19 cellular contexts compared by ENCODE assay signal in genomic region chr9:35464056-35465025, GRCh38. TPM values are rescaled to one million over a fixed set of nuclear protein-coding genes. Genes with fewer than 3 reads are reported as not detected.
DNase-seq lines count a peak whose midpoint lies in the region; ATAC-seq and TF ChIP-seq lines count a peak whose summit lies in the region.
"Had no signal": no experiment of that assay in that cellular context is flagged by ENCODE, and none has a peak within 500 bp of the region (broad histone marks: within the 10 kb centered on the region; RNA-seq: fewer than 3 reads in every experiment).

No MANE protein-coding gene starts in this region.

- no peak overlapping the region for H2AFZ ChIP-seq in IMR-90 (replicated peaks; ENCODE audit: low read length, poor library complexity)

- H2AK9ac ChIP-seq in IMR-90 (replicated peaks; ENCODE audit: low read depth, low read length, poor library complexity), result no peak overlapping the region

- no peak overlapping the region for H4K5ac ChIP-seq in IMR-90 (ENCODE audit: low read depth, low read length)

- CTCF ChIA-PET in IMR-90 (lab: Yijun Ruan, JAX), result no interaction called here

- no peak overlapping the region for H2BK20ac ChIP-seq in IMR-90 (ENCODE audit: low read depth, low read length)

- H3K27ac ChIP-seq in IMR-90 (ENCODE audit: insufficient read depth, low read length), result no peak overlapping the region; the same call in 1 of the 2 replicates
- H3K27ac ChIP-seq in SK-N-MC, result peak overlapping the region; percentile 71
- H3K27ac ChIP-seq in subcutaneous abdominal adipose tissue (ENCODE audit: low read depth, low read length), result peak overlapping the region; percentile 30
- H3K27ac ChIP-seq: pancreas had no signal

- no peak overlapping the region for H2AK5ac ChIP-seq in IMR-90 (ENCODE audit: low read depth, low read length)

- H3K4me2 ChIP-seq in IMR-90 (ENCODE audit: low read depth, low read length), result no peak overlapping the region

- dilution Hi-C loops in IMR-90 (cut with HindIII; ENCODE audit: low sequenced_read_pairs, unreplicated experiment), result no loop called here

- in situ Hi-C loops in IMR-90 (cut with MboI; ENCODE audit: low sequenced_read_pairs), result no loop called here

- ATAC-seq in IMR-90 (ENCODE audit: low read depth), result no peak; the same call in none of the 2 replicates
- no peak for ATAC-seq in HG03469 (IDR thresholded peaks at IDR 0.05; ENCODE audit: unreplicated experiment)
- ATAC-seq: pancreas; sciatic nerve; stimulated activated naive CD8-positive, alpha-beta T cell treated with anti-CD3 and anti-CD28 coated beads, Interleukin-15, Interleukin-2, amounts not matched to agents 100 U/mL and 50 U/mL, for 24 hours had no signal

- H3K27me3 ChIP-seq in IMR-90 (ENCODE audit: control insufficient read depth, insufficient read depth, low read length), result peaks cover 8% of the 10 kb centered on the region
- no peaks in the 10 kb centered on the region for H3K27me3 ChIP-seq in subcutaneous abdominal adipose tissue (ENCODE audit: control insufficient read depth in 5 of 5, insufficient read depth in 4 of 5, low read length in 5 of 5)
- peaks cover 15% of the 10 kb centered on the region for H3K27me3 ChIP-seq in BE2C
- H3K27me3 ChIP-seq: pancreas had no signal

- H2BK120ac ChIP-seq in IMR-90 (ENCODE audit: low read depth, low read length), result no peak overlapping the region

- H3K9me3 ChIP-seq in IMR-90 (ENCODE audit: control insufficient read depth, insufficient read depth, low read length) (peaks cover 12% of the 10 kb centered on the region), SK-N-MC (ENCODE audit: low read depth, low read length) (no peaks in the 10 kb centered on the region), subcutaneous abdominal adipose tissue (ENCODE audit: control insufficient read depth in 5 of 5, low read length in 5 of 5) (peaks cover 2 to 21% (median 9%) of the 10 kb centered on the region in 5 donors), BE2C (no peaks in the 10 kb centered on the region)
- H3K9me3 ChIP-seq: pancreas had no signal

- H2BK15ac ChIP-seq in IMR-90 (ENCODE audit: low read depth, low read length), result no peak overlapping the region

- no peaks in the 10 kb centered on the region for H3K9me1 ChIP-seq in IMR-90 (ENCODE audit: insufficient read depth, low read length)

- H3K4ac ChIP-seq in IMR-90 (ENCODE audit: low read depth, low read length), result no peak overlapping the region

- H3K4me3 ChIP-seq in IMR-90 (ENCODE audit: insufficient read depth, low read depth, low read length), result no peak overlapping the region
- peak overlapping the region; percentile 31 for H3K4me3 ChIP-seq in SK-N-MC
- H3K4me3 ChIP-seq in fibroblast of pulmonary artery (replicated peaks; ENCODE audit: low read depth, low read length), result no peak overlapping the region
- H3K4me3 ChIP-seq in subcutaneous abdominal adipose tissue (ENCODE audit: low read depth in 1 of 5, low read length in 5 of 5), result no peak overlapping the region
- no peak overlapping the region for H3K4me3 ChIP-seq in BE2C (ENCODE audit: low read depth, low read length)
- H3K4me3 ChIP-seq: esophagus squamous epithelium, lung, MG63, pancreas had no signal

- no peak overlapping the region for H3K9ac ChIP-seq in IMR-90 (ENCODE audit: low read depth, low read length)
- no peak overlapping the region for H3K9ac ChIP-seq in SK-N-MC (ENCODE audit: insufficient read length)
- H3K9ac ChIP-seq in subcutaneous abdominal adipose tissue (ENCODE audit: low read length in 5 of 5), result peak overlapping the region in 1 of 5 donors; percentile 41

- BruUV-seq in IMR-90 (replicated peaks; lab: Mats Ljungman, UMichigan), result no TSS peak

- no peak overlapping the region for H3K23ac ChIP-seq in IMR-90 (ENCODE audit: low read depth, low read length)

- peaks cover 4% of the 10 kb centered on the region; the same call in 1 of the 2 replicates for H3K4me1 ChIP-seq in IMR-90 (ENCODE audit: control insufficient read depth, insufficient read depth, low read length)
- H3K4me1 ChIP-seq in subcutaneous abdominal adipose tissue (ENCODE audit: control insufficient read depth in 5 of 5, insufficient read depth in 5 of 5, low read length in 5 of 5), result peaks cover 0 to 10% (median 7%) of the 10 kb centered on the region in 5 donors
- H3K4me1 ChIP-seq in BE2C, result no peaks in the 10 kb centered on the region

- no CpG with 5 or more reads among the region's 3 CpGs for WGBS in IMR-90 (ENCODE audit: extremely low coverage in 2 of 2, insufficient read length in 1 of 2), 2 experiments

- no peak overlapping the region for H3K18ac ChIP-seq in IMR-90 (ENCODE audit: low read depth, low read length)

- TF ChIP-seq POLR2A in IMR-90 (IDR thresholded peaks at IDR 0.05; ENCODE audit: low read depth, low read length), result no peak

- no peak overlapping the region for H4K8ac ChIP-seq in IMR-90 (ENCODE audit: low read depth in 2 of 2, low read length in 2 of 2)

- POLR2A ChIA-PET in IMR-90 (lab: Charles Lee; ENCODE audit: unreplicated experiment), result interaction anchor here (0.6 kb wide), 1 partner anchor 207 kb away, joined by 3 read pairs; no protein-coding TSS in a partner anchor

- TF ChIP-seq RAD21 in IMR-90 (IDR thresholded peaks at IDR 0.05; ENCODE audit: low read length), result no peak

- no peak overlapping the region for H2BK5ac ChIP-seq in IMR-90 (ENCODE audit: low read depth, low read length, poor library complexity, severe bottlenecking)

- H3K14ac ChIP-seq in IMR-90 (replicated peaks; ENCODE audit: low read depth, low read length), result no peak overlapping the region

- H3K79me1 ChIP-seq in IMR-90 (ENCODE audit: low read depth in 1 of 2, low read length in 2 of 2), result no peaks in the 10 kb centered on the region

- no peak overlapping the region for H3K56ac ChIP-seq in IMR-90 (ENCODE audit: extremely low read depth, insufficient read depth, low read length)

- H4K91ac ChIP-seq in IMR-90 (ENCODE audit: insufficient read depth, low read depth, low read length), result no peak overlapping the region

- H4K20me1 ChIP-seq in IMR-90 (ENCODE audit: insufficient read depth, low read length), result no peaks in the 10 kb centered on the region

- intact Hi-C loops in IMR-90 (cut with micrococcal nuclease), result no loop called here

- TF ChIP-seq CTCF in IMR-90 (conservative IDR thresholded peaks at IDR 0.05; ENCODE audit: low read depth, low read length) (no peak), fibroblast of pulmonary artery (IDR thresholded peaks at IDR 0.05; ENCODE audit: low read length, missing control alignments) (no peak), BE2C (IDR thresholded peaks at IDR 0.05; ENCODE audit: low read depth, low read length) (no peak)

- DNase-seq in IMR-90 (peak; percentile 26), SK-N-MC (ENCODE audit: low read depth, low spot score) (peak; percentile 28), fibroblast of pulmonary artery (ENCODE audit: low read depth) (peak; percentile 58), BE2C (no peak), SIG-M5 treated with dmso at 0.1 percent for 504 hours (lab: John Stamatoyannopoulos, UW; ENCODE audit: unreplicated experiment) (no peak), activated gamma-delta T cell (lab: John Stamatoyannopoulos, UW) (no peak)
- DNase-seq: activated CD4-positive, alpha-beta T cell treated with anti-CD3 and anti-CD28 coated beads for 4 hours; esophagus squamous epithelium; immature natural killer cell; MG63; NCI-H187 treated with DMSO at 0.1 percent for 48 hours; NCI-H345; pancreas; stimulated activated naive CD8-positive, alpha-beta T cell treated with anti-CD3 and anti-CD28 coated beads, Interleukin-15, Interleukin-2, amounts not matched to agents 100 U/mL and 50 U/mL, for 24 hours; SW 1271 had no signal

- H3K36me3 ChIP-seq in IMR-90 (ENCODE audit: control insufficient read depth, insufficient read depth, low read length) (no peaks in the 10 kb centered on the region), SK-N-MC (ENCODE audit: insufficient read depth, low read length) (no peaks in the 10 kb centered on the region), subcutaneous abdominal adipose tissue (ENCODE audit: control insufficient read depth in 5 of 5, insufficient read depth in 5 of 5, low read length in 5 of 5) (no peaks in the 10 kb centered on the region), BE2C (no peaks in the 10 kb centered on the region)
- H3K36me3 ChIP-seq: esophagus squamous epithelium, MG63, pancreas had no signal

TF ChIP-seq in IMR-90, 13 proteins besides CTCF, POLR2A, EP300 and RAD21:
- no peak for TF ChIP-seq NFE2L2 (IDR thresholded peaks at IDR 0.05; ENCODE audit: low read depth, low read length)
- TF ChIP-seq MAFK (IDR thresholded peaks at IDR 0.05; ENCODE audit: low read depth, low read length), result no peak
- no peak for TF ChIP-seq USF2 (IDR thresholded peaks at IDR 0.05; ENCODE audit: low read depth, low read length)
- peak; percentile 41; the same call in 1 of the 2 replicates for TF ChIP-seq CEBPB (IDR thresholded peaks at IDR 0.05; ENCODE audit: low read depth, low read length)
- TF ChIP-seq CHD1 (IDR thresholded peaks at IDR 0.05; ENCODE audit: low read depth, low read length), result no peak
- no peak for TF ChIP-seq RCOR1 (IDR thresholded peaks at IDR 0.05; ENCODE audit: insufficient replicate concordance, low read length)

RNA-seq across cellular contexts. Expression of gene RUSC2, which starts 25.6 kb away (rescaled TPM):
- 17.4 and 18.3 TPM in 2 replicates for total RNA-seq in IMR-90 (2012; rRNA removed)
- polyA plus RNA-seq in IMR-90 (2012; rRNA removed), result 35.4 and 42.8 TPM in 2 replicates
- polyA plus RNA-seq in IMR-90 (2012; cell fraction: cytosol; rRNA removed), result 16.0 and 32.6 TPM in 2 replicates
- 90.1 and 162 TPM in 2 replicates for polyA plus RNA-seq in IMR-90 (2012; cell fraction: nucleus; rRNA removed; ENCODE audit: low replicate concordance)
- 12.2 TPM for polyA plus RNA-seq in BE2C (2012; ENCODE audit: insufficient read depth, insufficient read length, low read depth)

Comparison
In these comparisons a context has a peak if more than half of its experiments do, and no peak if none do; other contexts are left out.
1. DNase-seq: peak in IMR-90 (single experiment), SK-N-MC (single experiment) and fibroblast of pulmonary artery (single experiment); none in BE2C (single experiment), SIG-M5 treated with dmso at 0.1 percent for 504 hours (single experiment) and activated gamma-delta T cell (single experiment).